Comparison of ENCODE assay signal across 5 cellular contexts in genomic region chr7:92184294-92184693, GRCh38. TPM values are rescaled to one million over a fixed set of nuclear protein-coding genes. Genes with fewer than 3 reads are reported as not detected.
"Had no signal": no experiment of that assay in that cellular context is flagged by ENCODE, and none has a peak within 500 bp of the region (broad histone marks: within the 10 kb centered on the region; RNA-seq: fewer than 3 reads in every experiment).

No MANE protein-coding gene starts in this region.

RNA-seq across cellular contexts. Expression of gene LRRD1, which starts 5.4 kb away (rescaled TPM):
- total RNA-seq: transverse colon, upper lobe of right lung, ureter had no signal
- polyA plus RNA-seq: stomach, urinary bladder had no signal
